ENCODE assay signal across 10 cellular contexts in the genomic region with DNA sequence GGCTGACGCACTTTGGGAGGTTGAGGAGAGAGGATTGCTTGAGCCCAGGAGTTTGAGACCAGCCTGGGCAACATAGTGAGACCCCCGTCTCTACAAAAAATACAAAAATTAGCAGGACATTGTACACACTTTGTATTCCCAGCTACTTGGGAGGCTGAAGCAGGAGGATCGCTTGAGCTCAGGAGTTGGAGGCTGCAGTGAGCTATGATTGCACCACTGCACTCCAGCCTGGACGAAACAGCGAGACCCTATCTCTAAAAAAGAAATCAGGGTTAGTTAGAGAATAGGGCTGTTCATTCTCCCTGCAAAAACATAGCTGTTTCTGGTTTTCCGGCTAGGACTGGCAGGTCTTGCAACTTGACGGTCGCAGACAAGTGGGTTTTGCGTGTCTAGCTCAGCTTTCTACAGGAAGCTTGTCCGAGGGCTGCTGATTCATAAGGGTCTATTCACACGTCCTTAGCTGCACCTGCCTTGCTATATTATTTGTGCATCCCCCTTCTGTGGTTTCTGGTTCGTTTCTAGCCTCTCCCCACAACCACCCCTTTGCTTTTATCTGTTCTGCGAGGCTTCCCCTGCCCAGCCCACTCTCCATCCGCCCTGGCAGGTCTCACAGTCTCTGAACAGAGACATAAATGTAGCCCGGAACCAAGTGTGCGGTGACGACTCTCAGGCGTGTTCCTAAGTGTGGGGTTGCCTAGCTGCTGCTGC. TPM values are rescaled to one million over a fixed set of nuclear protein-coding genes. Genes with fewer than 3 reads are reported as not detected.
DNase-seq lines count a peak whose midpoint lies in the region; ATAC-seq and TF ChIP-seq lines count a peak whose summit lies in the region.
"Had no signal": no experiment of that assay in that cellular context is flagged by ENCODE, and none has a peak within 500 bp of the region (broad histone marks: within the 10 kb centered on the region; RNA-seq: fewer than 3 reads in every experiment).

No MANE protein-coding gene starts in this region.

- no peak overlapping the region for H3K4me3 ChIP-seq in esophagus squamous epithelium
- H3K4me3 ChIP-seq: cardiac muscle cell, right lobe of liver had no signal

- H3K9me3 ChIP-seq in esophagus squamous epithelium = no peaks in the 10 kb centered on the region
- H3K9me3 ChIP-seq: right lobe of liver had no signal

- 45 to 53% methylated on average over 15 to 17 of the region's 18 CpGs for WGBS in esophagus squamous epithelium, 2 donors

- H3K4me1 ChIP-seq in esophagus squamous epithelium = peaks cover 0 to 3% (median 0%) of the 10 kb centered on the region in 3 donors

- ATAC-seq in GM21447 (IDR thresholded peaks at IDR 0.05; ENCODE audit: unreplicated experiment) = peak; percentile 96

- peaks cover 0 to 24% (median 0%) of the 10 kb centered on the region in 4 donors for H3K27me3 ChIP-seq in esophagus squamous epithelium
- H3K27me3 ChIP-seq: cardiac muscle cell, right lobe of liver had no signal

- no peak overlapping the region for H3K27ac ChIP-seq in esophagus squamous epithelium
- H3K27ac ChIP-seq: cardiac muscle cell, right lobe of liver had no signal

- intact Hi-C loops in esophagus squamous epithelium (cut with DNase I) = no loop called here

- no peak for TF ChIP-seq POLR2A in esophagus squamous epithelium (IDR thresholded peaks at IDR 0.05)

- no peak for TF ChIP-seq CTCF in esophagus squamous epithelium (IDR thresholded peaks at IDR 0.05)

- DNase-seq in GDM1 (lab: John Stamatoyannopoulos, UW) (peak; percentile 94), KG1 (lab: John Stamatoyannopoulos, UW) (peak; percentile 85), kidney glomerular epithelial cell (lab: John Stamatoyannopoulos, UW) (no peak), NCI-H1105 treated with DMSO at 0.1 percent for 48 hours (lab: John Stamatoyannopoulos, UW) (no peak), esophagus squamous epithelium (lab: John Stamatoyannopoulos, UW) (no peak)
- peak; percentile 45 to 62 for DNase-seq in activated CD4-positive, alpha-beta T cell treated with anti-CD3 and anti-CD28 coated beads, Interleukin-2, amount 50 U/mL, for 48 hours
- DNase-seq in stimulated activated CD4-positive, alpha-beta T cell treated with anti-CD3 and anti-CD28 coated beads, Interleukin-12 subunit alpha, Interleukin-12 subunit beta, amount 100 ng/mL, for 4 hours = peak; percentile 38
- DNase-seq: right lobe of liver had no signal

- H3K36me3 ChIP-seq in esophagus squamous epithelium = no peaks in the 10 kb centered on the region
- H3K36me3 ChIP-seq: cardiac muscle cell, right lobe of liver had no signal

RNA-seq across cellular contexts. Expression of a gene that starts 10.7 kb away (rescaled TPM):
- total RNA-seq in esophagus squamous epithelium = under 1 TPM in 2 of 4 donors, not detected in 2; 0.12 to 0.19 TPM

Comparison
In these comparisons a context has a peak if more than half of its experiments do, and no peak if none do; other contexts are left out.
1. DNase-seq: peak in GDM1 (single experiment), KG1 (single experiment), activated CD4-positive, alpha-beta T cell treated with anti-CD3 and anti-CD28 coated beads, Interleukin-2, amount 50 U/mL, for 48 hours (2 of 2) and stimulated activated CD4-positive, alpha-beta T cell treated with anti-CD3 and anti-CD28 coated beads, Interleukin-12 subunit alpha, Interleukin-12 subunit beta, amount 100 ng/mL, for 4 hours (single experiment); none in kidney glomerular epithelial cell (single experiment), NCI-H1105 treated with DMSO at 0.1 percent for 48 hours (single experiment) and esophagus squamous epithelium (single experiment).